In the genomic region with DNA sequence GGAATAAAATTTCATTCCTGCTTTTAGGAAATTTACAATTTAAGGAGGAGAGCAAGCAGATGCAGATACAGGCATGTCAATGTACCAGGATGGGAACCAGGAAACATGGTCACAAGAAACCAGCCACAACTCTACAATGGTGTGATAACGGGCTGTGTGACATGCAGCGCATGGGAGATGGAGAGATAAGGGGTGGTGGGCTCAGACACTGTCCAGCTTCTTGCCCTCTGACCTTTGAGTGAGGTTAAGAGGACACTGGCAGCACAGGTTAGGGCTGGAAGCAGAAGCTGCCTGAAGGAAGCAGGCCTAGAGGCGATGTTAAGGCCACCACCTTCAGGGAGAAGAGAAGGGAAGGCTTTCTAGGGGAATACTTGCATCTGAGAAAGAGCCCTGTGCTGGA, we compare ENCODE assay signal across 15 cellular contexts. TPM values are rescaled to one million over a fixed set of nuclear protein-coding genes. Genes with fewer than 3 reads are reported as not detected.
DNase-seq lines count a peak whose midpoint lies in the region; ATAC-seq and TF ChIP-seq lines count a peak whose summit lies in the region.
"Had no signal": no experiment of that assay in that cellular context is flagged by ENCODE, and none has a peak within 500 bp of the region (broad histone marks: within the 10 kb centered on the region; RNA-seq: fewer than 3 reads in every experiment).

No MANE protein-coding gene starts in this region.

- 88% methylated on average over 3 of the region's 3 CpGs for WGBS in liver

- peaks cover 34 to 82% (median 73%) of the 10 kb centered on the region in 4 donors for H3K4me1 Mint-ChIP-seq in CD4-positive, CD25-positive, alpha-beta regulatory T cell
- H3K4me1 Mint-ChIP-seq in activated T-helper 1 cell treated with anti-CD3 and anti-CD28 coated beads, Interleukin-12 subunit alpha, Interleukin-12 subunit beta, Interleukin-2, Interleukin-4 antibody, amounts not matched to agents 30 ng/mL and 10 ng/mL and 1 ng/mL, durations not matched to agents 14 hours and 24 hours and 36 hours (ENCODE audit: low read depth) = peaks cover 90% of the 10 kb centered on the region

- no peaks in the 10 kb centered on the region for H3K9me3 ChIP-seq in CD4-positive, CD25-positive, alpha-beta regulatory T cell (ENCODE audit: control insufficient read depth in 2 of 2, low read length in 2 of 2)
- no peaks in the 10 kb centered on the region for H3K9me3 ChIP-seq in liver (ENCODE audit: control insufficient read depth in 4 of 4, low read length in 3 of 4)
- H3K9me3 ChIP-seq: right atrium auricular region had no signal

- H3K4me3 ChIP-seq in CD4-positive, CD25-positive, alpha-beta regulatory T cell (ENCODE audit: low read depth, low read length) = peak overlapping the region; percentile 99
- peak overlapping the region; percentile 91; the same call in 1 of the 2 replicates for H3K4me3 ChIP-seq in GM06990 (replicated peaks; ENCODE audit: low read depth, low read length)
- H3K4me3 ChIP-seq in liver (ENCODE audit: low read depth in 1 of 3, low read length in 3 of 3) = no peak overlapping the region
- H3K4me3 ChIP-seq in H7 (ENCODE audit: insufficient read depth, low read depth, low read length) = no peak overlapping the region
- H3K4me3 ChIP-seq: cardiac muscle cell, right atrium auricular region had no signal

- no peak for DNase-seq in CD4-positive, CD25-positive, alpha-beta regulatory T cell
- DNase-seq in GM06990 (ENCODE audit: extremely low read depth, insufficient read length) (no peak), SW 1271 (lab: John Stamatoyannopoulos, UW) (no peak), H7 (no peak)
- no peak for DNase-seq in activated T-helper 1 cell treated with anti-CD3 and anti-CD28 coated beads, Interleukin-12 subunit alpha, Interleukin-12 subunit beta, Interleukin-2, Interleukin-4 antibody, amounts not matched to agents 30 ng/mL and 10 ng/mL and 1 ng/mL, durations not matched to agents 14 hours and 24 hours and 36 hours (ENCODE audit: low spot score)
- DNase-seq: NCI-H2081; NCI-H82; stimulated activated CD4-positive, alpha-beta T cell treated with anti-CD3 and anti-CD28 coated beads, Interleukin-4, amount 100 ng/mL, for 1 hour had no signal

- H3K9me3 Mint-ChIP-seq in CD4-positive, CD25-positive, alpha-beta regulatory T cell = peaks cover 0 to 4% (median 0%) of the 10 kb centered on the region in 7 donors
- no peaks in the 10 kb centered on the region for H3K9me3 Mint-ChIP-seq in activated T-helper 1 cell treated with anti-CD3 and anti-CD28 coated beads, Interleukin-12 subunit alpha, Interleukin-12 subunit beta, Interleukin-2, Interleukin-4 antibody, amounts not matched to agents 30 ng/mL and 10 ng/mL and 1 ng/mL, durations not matched to agents 14 hours and 24 hours and 36 hours
- H3K9me3 Mint-ChIP-seq: stimulated activated memory B cell treated with anti-CD40 and anti-IgM and Interleukin-4, amounts not matched to agents 10 μg/mL and 1 μg/mL and 100 μg/mL, for 72 hours had no signal

- no peaks in the 10 kb centered on the region for H3K27me3 ChIP-seq in CD4-positive, CD25-positive, alpha-beta regulatory T cell (ENCODE audit: control insufficient read depth, insufficient read depth, low read length)
- H3K27me3 ChIP-seq in GM06990 (replicated peaks; ENCODE audit: control insufficient read depth, insufficient read depth, low read length) (no peaks in the 10 kb centered on the region), liver (ENCODE audit: control insufficient read depth in 4 of 4, insufficient read depth in 4 of 4, low read length in 3 of 4) (no peaks in the 10 kb centered on the region), H7 (ENCODE audit: control insufficient read depth, insufficient read depth, low read length) (peaks cover 5% of the 10 kb centered on the region)
- H3K27me3 ChIP-seq: cardiac muscle cell, right atrium auricular region had no signal

- peaks cover 51% of the 10 kb centered on the region for H3K36me3 Mint-ChIP-seq in CD4-positive, CD25-positive, alpha-beta regulatory T cell
- H3K36me3 Mint-ChIP-seq in activated T-helper 1 cell treated with anti-CD3 and anti-CD28 coated beads, Interleukin-12 subunit alpha, Interleukin-12 subunit beta, Interleukin-2, Interleukin-4 antibody, amounts not matched to agents 30 ng/mL and 10 ng/mL and 1 ng/mL, durations not matched to agents 14 hours and 24 hours and 36 hours (ENCODE audit: low read depth) = peaks cover 32% of the 10 kb centered on the region
- H3K36me3 Mint-ChIP-seq: stimulated activated memory B cell treated with anti-CD40 and anti-IgM and Interleukin-4, amounts not matched to agents 10 μg/mL and 1 μg/mL and 100 μg/mL, for 72 hours had no signal

- intact Hi-C loops in activated T-helper 1 cell treated with anti-CD3 and anti-CD28 coated beads, Interleukin-12 subunit alpha, Interleukin-12 subunit beta, Interleukin-2, Interleukin-4 antibody, amounts not matched to agents 30 ng/mL and 10 ng/mL and 1 ng/mL, durations not matched to agents 14 hours and 24 hours and 36 hours (cut with micrococcal nuclease) = no loop called here

- H3K36me3 ChIP-seq in CD4-positive, CD25-positive, alpha-beta regulatory T cell (ENCODE audit: control insufficient read depth, insufficient read depth, low read length) = peaks cover 8% of the 10 kb centered on the region
- peaks cover 2% of the 10 kb centered on the region; the same call in 1 of the 2 replicates for H3K36me3 ChIP-seq in GM06990 (ENCODE audit: control insufficient read depth, insufficient read depth, low read length)
- H3K36me3 ChIP-seq in liver (ENCODE audit: control insufficient read depth in 4 of 4, insufficient read depth in 3 of 4, low read depth in 1 of 4, low read length in 3 of 4) = no peaks in the 10 kb centered on the region
- H3K36me3 ChIP-seq in H7 (replicated peaks; ENCODE audit: control insufficient read depth, insufficient read depth, low read length) = no peaks in the 10 kb centered on the region
- H3K36me3 ChIP-seq: cardiac muscle cell, right atrium auricular region had no signal

- ATAC-seq in CD4-positive, CD25-positive, alpha-beta regulatory T cell (ENCODE audit: low read depth in 2 of 2) = no peak
- ATAC-seq in GM18519 (IDR thresholded peaks at IDR 0.05; ENCODE audit: low FRiP score, unreplicated experiment) = no peak
- no peak for ATAC-seq in GM18858 (IDR thresholded peaks at IDR 0.05; ENCODE audit: unreplicated experiment)
- ATAC-seq: HCT116; stimulated activated memory B cell treated with anti-CD40 and anti-IgM and Interleukin-4, amounts not matched to agents 10 μg/mL and 1 μg/mL and 100 μg/mL, for 72 hours had no signal

- TF ChIP-seq CTCF in GM06990 (IDR thresholded peaks at IDR 0.05; ENCODE audit: insufficient read depth, low read length, poor library complexity, severe bottlenecking) = no peak
- TF ChIP-seq CTCF in liver (IDR thresholded peaks at IDR 0.05; ENCODE audit: low read depth, low read length, missing input control) = no peak

- TF ChIP-seq RAD21 in liver (IDR thresholded peaks at IDR 0.05) = no peak

- peaks cover 82% of the 10 kb centered on the region for H3K4me1 ChIP-seq in CD4-positive, CD25-positive, alpha-beta regulatory T cell (ENCODE audit: control insufficient read depth, insufficient read depth, low read length, poor library complexity, severe bottlenecking)
- peaks cover 14 to 54% (median 29%) of the 10 kb centered on the region in 4 donors for H3K4me1 ChIP-seq in liver (ENCODE audit: control insufficient read depth in 4 of 4, insufficient read depth in 4 of 4, low read length in 3 of 4)

- H3K4me3 Mint-ChIP-seq in CD4-positive, CD25-positive, alpha-beta regulatory T cell = peak overlapping the region; percentile 97 to 100 (median 100)
- H3K4me3 Mint-ChIP-seq in activated T-helper 1 cell treated with anti-CD3 and anti-CD28 coated beads, Interleukin-12 subunit alpha, Interleukin-12 subunit beta, Interleukin-2, Interleukin-4 antibody, amounts not matched to agents 30 ng/mL and 10 ng/mL and 1 ng/mL, durations not matched to agents 14 hours and 24 hours and 36 hours = peak overlapping the region; percentile 1
- H3K4me3 Mint-ChIP-seq: stimulated activated memory B cell treated with anti-CD40 and anti-IgM and Interleukin-4, amounts not matched to agents 10 μg/mL and 1 μg/mL and 100 μg/mL, for 72 hours had no signal

- H3K27ac ChIP-seq in CD4-positive, CD25-positive, alpha-beta regulatory T cell (ENCODE audit: insufficient read depth, low read length, poor library complexity, severe bottlenecking) = peak overlapping the region; percentile 81
- H3K27ac ChIP-seq in liver (ENCODE audit: low read depth in 1 of 2, low read length in 2 of 2) = peak overlapping the region; percentile 95 to 96
- H3K27ac ChIP-seq: cardiac muscle cell, right atrium auricular region had no signal

- H3K27ac Mint-ChIP-seq in CD4-positive, CD25-positive, alpha-beta regulatory T cell = peak overlapping the region; percentile 93 to 96 (median 95)
- H3K27ac Mint-ChIP-seq in activated T-helper 1 cell treated with anti-CD3 and anti-CD28 coated beads, Interleukin-12 subunit alpha, Interleukin-12 subunit beta, Interleukin-2, Interleukin-4 antibody, amounts not matched to agents 30 ng/mL and 10 ng/mL and 1 ng/mL, durations not matched to agents 14 hours and 24 hours and 36 hours = no peak overlapping the region
- H3K27ac Mint-ChIP-seq: stimulated activated memory B cell treated with anti-CD40 and anti-IgM and Interleukin-4, amounts not matched to agents 10 μg/mL and 1 μg/mL and 100 μg/mL, for 72 hours had no signal

- H3K9ac ChIP-seq in liver (ENCODE audit: low read depth in 1 of 2, low read length in 2 of 2) = no peak overlapping the region

- no peaks in the 10 kb centered on the region for H3K27me3 Mint-ChIP-seq in CD4-positive, CD25-positive, alpha-beta regulatory T cell
- no peaks in the 10 kb centered on the region for H3K27me3 Mint-ChIP-seq in activated T-helper 1 cell treated with anti-CD3 and anti-CD28 coated beads, Interleukin-12 subunit alpha, Interleukin-12 subunit beta, Interleukin-2, Interleukin-4 antibody, amounts not matched to agents 30 ng/mL and 10 ng/mL and 1 ng/mL, durations not matched to agents 14 hours and 24 hours and 36 hours (ENCODE audit: insufficient read depth)

TF ChIP-seq in liver, 16 proteins besides CTCF, POLR2A, EP300 and RAD21 (continues in another document):
- TF ChIP-seq, protein P1, sequence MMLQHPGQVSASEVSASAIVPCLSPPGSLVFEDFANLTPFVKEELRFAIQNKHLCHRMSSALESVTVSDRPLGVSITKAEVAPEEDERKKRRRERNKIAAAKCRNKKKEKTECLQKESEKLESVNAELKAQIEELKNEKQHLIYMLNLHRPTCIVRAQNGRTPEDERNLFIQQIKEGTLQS (IDR thresholded peaks at IDR 0.05) = no peak

RNA-seq across cellular contexts. Expression of a gene that starts 3.0 kb away (rescaled TPM):
- 441 TPM for total RNA-seq in CD4-positive, CD25-positive, alpha-beta regulatory T cell
- polyA plus RNA-seq in CD4-positive, CD25-positive, alpha-beta regulatory T cell = 100 to 1,000 TPM; 143 to 169 (median 162) TPM
- total RNA-seq in activated T-helper 1 cell treated with anti-CD3 and anti-CD28 coated beads, Interleukin-12 subunit alpha, Interleukin-12 subunit beta, Interleukin-2, Interleukin-4 antibody, amounts not matched to agents 30 ng/mL and 10 ng/mL and 1 ng/mL, durations not matched to agents 14 hours and 24 hours and 36 hours = 19.2 and 20.9 TPM in 2 replicates
- total RNA-seq in liver = 100 to 1,000 TPM in 1 of 2 donors, 10 to 100 TPM in 1; 26.9 to 124 TPM
- 10 to 100 TPM; 14.6 to 23.8 TPM for polyA plus RNA-seq in liver
- 13.3 and 20.3 TPM in 2 replicates for total RNA-seq in H7 (2014; rRNA removed; shearing (Covaris generic))

Comparison
In these comparisons a context has a peak if more than half of its experiments do, and no peak if none do; other contexts are left out.
1. H3K4me3 ChIP-seq: peak in CD4-positive, CD25-positive, alpha-beta regulatory T cell (single experiment) and GM06990 (single experiment); none in liver (0 of 3) and H7 (single experiment).